In the genomic region with DNA sequence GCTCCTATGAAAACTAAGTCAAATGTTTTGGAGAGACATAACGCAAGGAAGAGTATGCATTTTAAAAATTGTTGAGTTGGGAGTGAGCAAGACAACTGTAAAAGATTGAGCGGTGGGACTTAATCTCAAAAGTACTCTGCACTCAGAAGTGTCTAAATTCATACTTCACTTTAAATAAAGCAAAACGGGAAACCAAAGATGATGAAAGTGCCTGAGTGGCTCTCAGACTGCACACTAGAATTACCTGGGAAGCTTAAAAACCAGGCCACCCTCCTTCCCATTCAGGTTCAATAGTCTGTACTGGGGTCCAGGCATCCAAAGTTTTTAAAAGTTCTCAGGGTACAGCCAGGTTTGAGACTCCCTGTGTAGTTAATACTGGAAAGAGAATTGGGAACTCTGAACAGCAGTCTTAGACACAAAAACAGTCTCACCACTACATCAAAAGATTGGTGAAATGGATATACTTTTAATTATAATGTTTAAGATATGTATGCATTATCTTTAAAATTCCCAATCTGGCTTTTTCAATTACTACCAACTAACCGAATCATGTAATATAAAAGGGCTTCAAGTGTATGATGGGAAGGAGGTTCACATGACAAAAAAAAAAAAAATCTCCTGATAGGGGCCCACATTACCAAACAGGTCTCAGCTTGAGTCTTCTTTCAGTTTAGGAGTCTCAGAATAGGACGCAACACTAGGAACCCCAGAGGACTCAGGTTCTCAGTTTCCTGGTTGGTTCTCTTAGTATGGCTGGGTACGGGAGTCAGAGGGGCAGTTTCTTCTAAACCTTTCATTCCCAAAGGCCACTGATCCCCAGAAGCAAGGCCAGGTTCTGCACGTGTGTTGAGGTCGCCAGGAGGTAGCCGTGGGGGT, we compare ENCODE assay signal across 1 cellular context.
TF ChIP-seq lines count a peak whose summit lies in the region.

No MANE protein-coding gene starts in this region.

TF ChIP-seq in endothelial cell of umbilical vein, 7 proteins besides CTCF, POLR2A, EP300 and RAD21:
- TF ChIP-seq FOS (IDR thresholded peaks at IDR 0.05; ENCODE audit: borderline replicate concordance, insufficient read depth, low read length) (no peak), EZH2 (IDR thresholded peaks at IDR 0.05; ENCODE audit: borderline replicate concordance, low read depth, low read length, severe bottlenecking) (no peak), POLR2AphosphoS5 (IDR thresholded peaks at IDR 0.05; ENCODE audit: insufficient read depth, low read depth, low read length) (no peak), JUN (IDR thresholded peaks at IDR 0.05; ENCODE audit: borderline replicate concordance, insufficient read depth, insufficient read length, low read depth) (no peak), GATA2 (IDR thresholded peaks at IDR 0.05; ENCODE audit: insufficient read depth, insufficient read length, low read depth, low read length) (no peak), MYC (IDR thresholded peaks at IDR 0.05; ENCODE audit: low read depth, low read length) (no peak)
- TF ChIP-seq, protein P1, sequence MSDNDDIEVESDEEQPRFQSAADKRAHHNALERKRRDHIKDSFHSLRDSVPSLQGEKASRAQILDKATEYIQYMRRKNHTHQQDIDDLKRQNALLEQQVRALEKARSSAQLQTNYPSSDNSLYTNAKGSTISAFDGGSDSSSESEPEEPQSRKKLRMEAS (IDR thresholded peaks at IDR 0.05; ENCODE audit: insufficient read depth, insufficient read length), result no peak
